ENCODE assay signal across 8 cellular contexts in the genomic region with DNA sequence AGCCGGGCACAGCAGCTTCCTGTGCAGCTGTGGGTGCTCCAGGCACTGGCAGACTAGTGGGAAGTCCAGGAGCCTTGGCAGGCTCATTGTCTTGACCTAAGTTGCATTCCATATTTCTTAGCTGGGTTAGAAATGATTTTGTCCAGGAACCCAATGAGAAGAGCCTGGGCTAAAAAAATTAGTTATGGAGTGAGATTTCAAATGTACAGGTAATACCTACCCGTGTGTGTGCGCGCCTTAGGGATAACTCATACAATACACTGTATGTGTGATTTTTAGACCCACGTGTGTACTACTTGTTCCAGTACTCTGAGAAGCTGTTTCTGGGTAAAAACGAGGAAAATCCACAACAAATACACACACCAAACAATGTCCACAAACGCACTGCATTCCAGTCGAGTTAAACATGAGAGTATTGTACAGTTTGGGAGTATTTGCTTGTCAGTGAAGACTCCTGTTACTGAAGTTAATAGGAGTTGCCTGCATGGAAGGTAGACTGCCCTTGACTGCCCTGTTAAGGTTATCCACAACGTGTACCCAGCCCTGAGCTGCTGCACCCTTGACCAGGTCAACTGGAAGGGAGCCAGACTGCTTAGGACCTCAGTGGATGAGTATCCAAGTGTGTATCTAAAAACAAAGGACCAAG.
A peak's percentile ranks its signal among the peaks of the same experiment; 100 is the strongest.
DNase-seq lines count a peak whose midpoint lies in the region; ATAC-seq and TF ChIP-seq lines count a peak whose summit lies in the region.

No MANE protein-coding gene starts in this region.

- H3K4me1 ChIP-seq in mucosa of stomach (ENCODE audit: control insufficient read depth, insufficient read depth, low read length), result peaks cover 25% of the 10 kb centered on the region

- H3K4me3 ChIP-seq in AG04449 (ENCODE audit: low read depth, low read length) (peak overlapping the region; percentile 78), choroid plexus epithelial cell (ENCODE audit: low read depth, low read length) (peak overlapping the region; percentile 74), mucosa of stomach (ENCODE audit: low read length) (peak overlapping the region; percentile 96)

- no peak for ATAC-seq in HG03135 (IDR thresholded peaks at IDR 0.05; ENCODE audit: unreplicated experiment)
- no peak for ATAC-seq in HG03565 (IDR thresholded peaks at IDR 0.05; ENCODE audit: unreplicated experiment)
- ATAC-seq in GM18873 (IDR thresholded peaks at IDR 0.05; ENCODE audit: low FRiP score, unreplicated experiment), result no peak

- H3K9me3 ChIP-seq in mucosa of stomach (ENCODE audit: control insufficient read depth, low read length), result no peaks in the 10 kb centered on the region

- CTCF ChIA-PET in AG04449 (lab: Yijun Ruan, JAX), result interaction anchor here (1.1 to 3.9 kb wide), 5 partner anchors 12 to 519 kb away, joined by 3 to 25 read pairs (median 5); a partner anchor contains a TSS

- DNase-seq in AG04449 (ENCODE audit: low read depth, low spot score) (no peak), HuH-7.5 (ENCODE audit: low spot score) (peak; percentile 47), choroid plexus epithelial cell (ENCODE audit: low read depth) (peak; percentile 34), NCI-H2107 (lab: John Stamatoyannopoulos, UW) (no peak)

- no peaks in the 10 kb centered on the region for H3K27me3 ChIP-seq in mucosa of stomach (ENCODE audit: control insufficient read depth, insufficient read depth, low read length)

- POLR2A ChIA-PET in AG04449 (lab: Yijun Ruan, JAX), result interaction anchor here (1.3 kb wide), 1 partner anchor 78 kb away, joined by 4 read pairs; no protein-coding TSS in a partner anchor

- no peaks in the 10 kb centered on the region for H3K36me3 ChIP-seq in mucosa of stomach (ENCODE audit: control insufficient read depth, insufficient read depth, low read length)

- H3K9ac ChIP-seq in mucosa of stomach (ENCODE audit: low read length), result peak overlapping the region; percentile 99

- no peak for TF ChIP-seq CTCF in AG04449 (IDR thresholded peaks at IDR 0.05; ENCODE audit: insufficient read depth, low read length, missing control alignments)
- no peak for TF ChIP-seq CTCF in choroid plexus epithelial cell (conservative IDR thresholded peaks at IDR 0.05; ENCODE audit: low read depth, low read length)

Comparison
In these comparisons a context has a peak if more than half of its experiments do, and no peak if none do; other contexts are left out.
1. DNase-seq: peak in HuH-7.5 (single experiment) and choroid plexus epithelial cell (single experiment); none in AG04449 (single experiment) and NCI-H2107 (single experiment).
2. Peak in every context shown above with its lines, with median percentiles within 50 percentile points of each other: H3K4me3 ChIP-seq.